In genomic region chr2:21305581-21305980, GRCh38 we compare ENCODE assay signal across 5 cellular contexts.
"Had no signal": no experiment of that assay in that cellular context is flagged by ENCODE, and none has a peak within 500 bp of the region (broad histone marks: within the 10 kb centered on the region; RNA-seq: fewer than 3 reads in every experiment).

No MANE protein-coding gene starts in this region.

- DNase-seq: H9, HCEC 1CT, IMR-90 had no signal

- H3K4me2 ChIP-seq: GM23338 had no signal

- H2AFZ ChIP-seq: GM23338 had no signal

- ATAC-seq: GM23338, K562 had no signal

- H3K4me3 ChIP-seq: GM23338, K562 had no signal
